ENCODE assay signal across 10 cellular contexts in the genomic region with DNA sequence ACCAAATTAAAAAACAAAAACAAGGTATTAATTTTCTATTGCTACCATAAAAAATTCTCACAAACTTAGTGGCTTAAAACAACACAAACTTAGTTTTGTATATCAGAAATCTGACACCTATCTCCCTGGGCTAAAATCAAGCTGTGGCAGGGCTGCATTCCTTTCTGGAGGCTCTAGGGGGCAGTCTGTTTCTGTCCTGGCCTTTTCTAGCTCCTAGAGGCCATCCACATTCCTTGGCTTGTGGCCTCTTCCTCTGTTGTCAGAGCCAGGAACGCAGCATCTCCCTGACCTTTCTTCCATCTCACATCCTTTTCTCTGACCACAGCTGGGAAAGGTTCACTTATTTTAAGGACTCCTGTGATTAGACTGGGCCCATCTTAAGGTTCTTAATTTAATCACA. TPM values are rescaled to one million over a fixed set of nuclear protein-coding genes. Genes with fewer than 3 reads are reported as not detected.
DNase-seq lines count a peak whose midpoint lies in the region; ATAC-seq and TF ChIP-seq lines count a peak whose summit lies in the region.
"Had no signal": no experiment of that assay in that cellular context is flagged by ENCODE, and none has a peak within 500 bp of the region (broad histone marks: within the 10 kb centered on the region; RNA-seq: fewer than 3 reads in every experiment).

No MANE protein-coding gene starts in this region.

- H2BK15ac ChIP-seq in H9 (ENCODE audit: low read depth, low read length) = no peak overlapping the region

- no peaks in the 10 kb centered on the region for H4K20me1 ChIP-seq in H9 (ENCODE audit: control insufficient read depth, insufficient read depth, insufficient read length)

- no peaks in the 10 kb centered on the region for H3K79me1 ChIP-seq in H9 (ENCODE audit: insufficient read depth, low read depth, low read length, poor library complexity, severe bottlenecking)

- no peak overlapping the region for H3K27ac Mint-ChIP-seq in H9
- H3K27ac Mint-ChIP-seq: activated T-cell treated with anti-CD3 and anti-CD28 coated beads, Interleukin-2, amount 50 U/mL, for 72 hours had no signal

- peaks cover 3 to 11% (median 5%) of the 10 kb centered on the region in 3 experiments; a peak in 6 of 7 replicates for H3K36me3 Mint-ChIP-seq in H9 (ENCODE audit: insufficient read depth in 1 of 3, low read depth in 3 of 3)

- H3K27me3 ChIP-seq in H9 (ENCODE audit: insufficient read depth, low read length) = no peaks in the 10 kb centered on the region

- no peaks in the 10 kb centered on the region for H3K23me2 ChIP-seq in H9 (ENCODE audit: insufficient read length, low read depth, low read length, poor library complexity, severe bottlenecking)

- H3K18ac ChIP-seq in H9 (ENCODE audit: insufficient read length, low read depth, low read length) = no peak overlapping the region

- peak; percentile 20 for DNase-seq in DMS 273 (lab: John Stamatoyannopoulos, UW; ENCODE audit: unreplicated experiment)
- DNase-seq in DMS 273 treated with DMSO at 0.1 percent for 48 hours (lab: John Stamatoyannopoulos, UW) = no peak
- no peak for DNase-seq in H9
- peak; percentile 5 for DNase-seq in RPMI8226
- no peak for DNase-seq in fibroblast of the aortic adventitia (ENCODE audit: low read depth)
- DNase-seq: 8988T; activated T-cell treated with anti-CD3 and anti-CD28 coated beads, Interleukin-2, amount 50 U/mL, for 72 hours had no signal

- H3K9ac ChIP-seq in H9 (ENCODE audit: extremely low read depth, insufficient read length, low read length) = no peak overlapping the region

- H3K4me1 Mint-ChIP-seq in H9 = peaks cover 9% of the 10 kb centered on the region in 2 experiments

- no peak overlapping the region for H3K4ac ChIP-seq in H9 (ENCODE audit: low read depth, low read length)

- no peak overlapping the region for H3K4me3 Mint-ChIP-seq in H9
- H3K4me3 Mint-ChIP-seq: activated T-cell treated with anti-CD3 and anti-CD28 coated beads, Interleukin-2, amount 50 U/mL, for 72 hours had no signal

- peaks cover 2% of the 10 kb centered on the region; the same call in 1 of the 2 replicates for H3K27me3 Mint-ChIP-seq in H9 (ENCODE audit: low read depth)

- no peak overlapping the region for H3K23ac ChIP-seq in H9 (ENCODE audit: insufficient read length, low read depth, low read length)

- no peaks in the 10 kb centered on the region; the same call in 1 of the 2 replicates for H3K4me1 ChIP-seq in H9 (ENCODE audit: insufficient read depth, low read length)

- no peak overlapping the region for H4K5ac ChIP-seq in H9 (ENCODE audit: insufficient read length, low read depth, low read length)

- no peaks in the 10 kb centered on the region for H3K79me2 ChIP-seq in H9 (ENCODE audit: insufficient read depth, low read length)

- ATAC-seq in HG02970 (IDR thresholded peaks at IDR 0.05; ENCODE audit: low FRiP score, unreplicated experiment) (no peak), GM21423 (IDR thresholded peaks at IDR 0.05; ENCODE audit: unreplicated experiment) (no peak), GM21737 (IDR thresholded peaks at IDR 0.05; ENCODE audit: unreplicated experiment) (no peak)
- ATAC-seq: activated T-cell treated with anti-CD3 and anti-CD28 coated beads, Interleukin-2, amount 50 U/mL, for 72 hours had no signal

- H3K14ac ChIP-seq in H9 (ENCODE audit: insufficient read depth, low read length) = no peak overlapping the region

- no peak overlapping the region for H3T11ph ChIP-seq in H9 (ENCODE audit: low read length)

- H2BK120ac ChIP-seq in H9 (ENCODE audit: low read depth, low read length, poor library complexity, severe bottlenecking) = no peak overlapping the region

- no peak overlapping the region for H4K91ac ChIP-seq in H9 (ENCODE audit: insufficient read length, low read depth, low read length)

- no peak overlapping the region for H3K4me2 ChIP-seq in H9 (ENCODE audit: insufficient read depth, insufficient read length, low read length)

- H3K56ac ChIP-seq in H9 (ENCODE audit: insufficient read length, low read depth, low read length) = no peak overlapping the region

- no CpG with 5 or more reads among the region's 1 CpG for WGBS in H9 (ENCODE audit: extremely low coverage, insufficient read length, low lambda C conversion rate)

- no peak overlapping the region for H3K27ac ChIP-seq in H9 (ENCODE audit: insufficient read length, low read depth, low read length)

- no peaks in the 10 kb centered on the region for H3K9me3 ChIP-seq in H9 (ENCODE audit: control insufficient read depth, low read depth, low read length)

- no peak overlapping the region for H2AFZ ChIP-seq in H9 (ENCODE audit: low read length)

- TF ChIP-seq CTCF in H9 (conservative IDR thresholded peaks at IDR 0.05) (peak; percentile 57), fibroblast of the aortic adventitia (IDR thresholded peaks at IDR 0.05; ENCODE audit: insufficient read depth, low read length) (peak; percentile 19)

- H2AK5ac ChIP-seq in H9 (ENCODE audit: insufficient read length, low read length) = no peak overlapping the region

- H4K8ac ChIP-seq in H9 (replicated peaks; ENCODE audit: insufficient read length, low read depth, low read length) = no peak overlapping the region

- H2BK12ac ChIP-seq in H9 (ENCODE audit: insufficient read length, low read depth, low read length) = no peak overlapping the region

- H2BK20ac ChIP-seq in H9 (ENCODE audit: low read depth, low read length, poor library complexity, severe bottlenecking) = no peak overlapping the region

- H3K4me3 ChIP-seq in fibroblast of the aortic adventitia (ENCODE audit: low read depth, low read length) = no peak overlapping the region

- H3K9me3 Mint-ChIP-seq in H9 = peaks cover 8% of the 10 kb centered on the region in 2 experiments

- no peak overlapping the region for H2BK5ac ChIP-seq in H9 (ENCODE audit: insufficient read length, low read length)

RNA-seq across cellular contexts. Expression of gene TLR2, which starts 38.9 kb away (rescaled TPM):
- total RNA-seq in H9 (2021) = 0.90 and 1.0 TPM in 2 replicates
- not detected in 2 replicates for total RNA-seq in fibroblast of the aortic adventitia (ENCODE audit: low replicate concordance)

Comparison
In these comparisons a context has a peak if more than half of its experiments do, and no peak if none do; other contexts are left out.
1. DNase-seq: peak in DMS 273 (single experiment) and RPMI8226 (single experiment); none in DMS 273 treated with DMSO at 0.1 percent for 48 hours (single experiment), H9 (single experiment) and fibroblast of the aortic adventitia (single experiment).